ENCODE assay signal across 11 cellular contexts in the genomic region with DNA sequence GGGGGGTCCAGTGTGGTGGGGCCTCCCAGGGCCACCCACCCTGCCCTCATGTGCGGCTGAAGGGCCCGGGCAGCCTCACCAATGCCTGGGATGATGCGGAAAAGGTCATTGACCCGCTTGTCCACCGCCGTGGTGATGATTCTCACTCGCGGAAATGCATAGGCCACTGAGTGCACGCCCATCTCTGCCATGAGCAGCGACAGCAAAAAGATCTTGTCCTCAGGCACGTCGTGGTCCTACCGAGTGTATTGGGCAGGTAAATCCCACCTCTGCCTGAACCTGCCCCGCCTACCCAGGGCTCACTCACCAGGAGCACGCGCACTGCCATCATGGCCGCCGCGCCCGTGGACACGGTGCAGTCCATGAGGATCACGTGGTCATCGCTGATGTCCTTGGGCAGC. TPM values are rescaled to one million over a fixed set of nuclear protein-coding genes. Genes with fewer than 3 reads are reported as not detected.
DNase-seq lines count a peak whose midpoint lies in the region; ATAC-seq, FAIRE-seq and TF ChIP-seq lines count a peak whose summit lies in the region.
"Had no signal": no experiment of that assay in that cellular context is flagged by ENCODE, and none has a peak within 500 bp of the region (broad histone marks: within the 10 kb centered on the region; RNA-seq: fewer than 3 reads in every experiment).

No MANE protein-coding gene starts in this region.

- peak overlapping the region; percentile 20 for H3K27ac Mint-ChIP-seq in CD4-positive, alpha-beta T cell
- H3K27ac Mint-ChIP-seq in HFFc6 = no peak overlapping the region
- H3K27ac Mint-ChIP-seq: nephron; T-helper 1 cell treated with Interleukin-12 subunit alpha and Interleukin-12 subunit beta and Interleukin-4 antibody, amounts not matched to agents 30 μg/mL and 1 μg/mL, for 36 hours had no signal

- POLR2A ChIA-PET in CD4-positive, alpha-beta T cell (lab: Charles Lee) = interaction anchor here (1.2 kb wide), 1 partner anchor 16 kb away, joined by 8 read pairs; a partner anchor contains a TSS
- POLR2A ChIA-PET in GM12878 (lab: Charles Lee) = interaction anchor here (0.7 kb wide), 1 partner anchor 12 kb away, joined by 4 read pairs; no protein-coding TSS in a partner anchor

- H3K9me3 ChIP-seq in CD4-positive, alpha-beta T cell (ENCODE audit: control insufficient read depth, low read length) = no peaks in the 10 kb centered on the region
- no peaks in the 10 kb centered on the region; the same call in 2 of the 3 replicates for H3K9me3 ChIP-seq in GM12878 (replicated peaks; ENCODE audit: control insufficient read depth, insufficient read depth, low read length)
- H3K9me3 ChIP-seq: heart right ventricle had no signal

- intact Hi-C loops in CD4-positive, alpha-beta T cell (cut with DNase I, micrococcal nuclease) = no loop called here
- intact Hi-C loops in GM12878 (cut with micrococcal nuclease; ENCODE audit: unreplicated experiment) = no loop called here

- no peaks in the 10 kb centered on the region for H3K4me1 ChIP-seq in GM12878 (ENCODE audit: control insufficient read depth, insufficient read depth, low read length)

- no peak for TF ChIP-seq EP300 in GM12878 (IDR thresholded peaks at IDR 0.05; ENCODE audit: borderline replicate concordance in 1 of 2, control insufficient read depth in 1 of 2, low read depth in 2 of 2, low read length in 2 of 2)

- no peak overlapping the region for H3K4me3 ChIP-seq in GM12878
- H3K4me3 ChIP-seq: heart right ventricle had no signal

- CTCF ChIA-PET in CD4-positive, alpha-beta T cell (lab: Charles Lee) = no interaction called here
- CTCF ChIA-PET in GM12878 (lab: Yijun Ruan, JAX) = no interaction called here

- FAIRE-seq in GM12878 (lab: Jason Lieb, UNC) = no peak
- FAIRE-seq: RCC 7860 had no signal

- RAD21 ChIA-PET in GM12878 (lab: Charles Lee; ENCODE audit: unreplicated experiment) = no interaction called here

- WGBS in GM12878 (ENCODE audit: insufficient coverage, insufficient replicate concordance, low lambda C conversion rate, missing lambda C conversion rate) = 98% methylated on average over 23 of the region's 23 CpGs

- H2AFZ ChIP-seq in GM12878 (ENCODE audit: control insufficient read depth, low read depth, low read length) = no peak overlapping the region

- SMC1A ChIA-PET in GM12878 (lab: Charles Lee; ENCODE audit: uncharacterized antibody, unreplicated experiment) = no interaction called here

- H3K9me3 Mint-ChIP-seq in CD4-positive, alpha-beta T cell = no peaks in the 10 kb centered on the region
- H3K9me3 Mint-ChIP-seq in HFFc6 = no peaks in the 10 kb centered on the region
- H3K9me3 Mint-ChIP-seq: nephron; T-helper 1 cell treated with Interleukin-12 subunit alpha and Interleukin-12 subunit beta and Interleukin-4 antibody, amounts not matched to agents 30 μg/mL and 1 μg/mL, for 36 hours had no signal

- H3K9ac ChIP-seq in GM12878 (ENCODE audit: control insufficient read depth, insufficient read depth, low read length) = no peak overlapping the region

- in situ Hi-C loops in GM12878 (cut with MboI) = no loop called here

- no peak for TF ChIP-seq CTCF in CD4-positive, alpha-beta T cell (IDR thresholded peaks at IDR 0.05)
- TF ChIP-seq CTCF in GM12878 (IDR thresholded peaks at IDR 0.05 in 2 of 3, conservative IDR thresholded peaks at IDR 0.05 in 1 of 3; ENCODE audit: control insufficient read depth in 2 of 3, extremely low read depth in 1 of 3, insufficient read depth in 1 of 3, low read depth in 3 of 3, low read length in 3 of 3) = no peak
- no peak for TF ChIP-seq CTCF in HFFc6 (IDR thresholded peaks at IDR 0.05)

- BruUV-seq in GM12878 (replicated peaks; lab: Mats Ljungman, UMichigan) = TSS peak; percentile 76

- ATAC-seq in CD4-positive, alpha-beta T cell (ENCODE audit: poor library complexity) = no peak
- ATAC-seq in GM12878 = no peak
- ATAC-seq in GM18498 (IDR thresholded peaks at IDR 0.05; ENCODE audit: unreplicated experiment) = no peak

- no peaks in the 10 kb centered on the region for H3K27me3 Mint-ChIP-seq in CD4-positive, alpha-beta T cell
- peaks cover 4% of the 10 kb centered on the region for H3K27me3 Mint-ChIP-seq in HFFc6 (ENCODE audit: insufficient read depth)

- peaks cover 10 to 46% of the 10 kb centered on the region in 2 experiments; a peak in 3 of 4 replicates for H3K36me3 ChIP-seq in GM12878 (ENCODE audit: control insufficient read depth in 2 of 2, insufficient read depth in 2 of 2, low read length in 1 of 2)

- H3K27me3 ChIP-seq in CD4-positive, alpha-beta T cell (ENCODE audit: control insufficient read depth, insufficient read depth, low read length) = no peaks in the 10 kb centered on the region
- H3K27me3 ChIP-seq in GM12878 (replicated peaks in 1 of 2; ENCODE audit: control insufficient read depth in 2 of 2, insufficient read depth in 2 of 2, low read length in 1 of 2) = no peaks in the 10 kb centered on the region
- H3K27me3 ChIP-seq: heart right ventricle had no signal

- no peak overlapping the region for H3K4me2 ChIP-seq in GM12878 (ENCODE audit: control insufficient read depth, insufficient read depth)

- H3K36me3 Mint-ChIP-seq in CD4-positive, alpha-beta T cell (ENCODE audit: low read depth) = peaks cover 50% of the 10 kb centered on the region
- peaks cover 17% of the 10 kb centered on the region for H3K36me3 Mint-ChIP-seq in HFFc6 (ENCODE audit: low read depth)

- H3K4me3 Mint-ChIP-seq in CD4-positive, alpha-beta T cell = no peak overlapping the region
- no peak overlapping the region for H3K4me3 Mint-ChIP-seq in HFFc6
- H3K4me3 Mint-ChIP-seq: nephron; T-helper 1 cell treated with Interleukin-12 subunit alpha and Interleukin-12 subunit beta and Interleukin-4 antibody, amounts not matched to agents 30 μg/mL and 1 μg/mL, for 36 hours had no signal

- no peak for DNase-seq in CD4-positive, alpha-beta T cell
- DNase-seq in GM12878 (ENCODE audit: low read depth, low spot score) (no peak), HFFc6 (no peak)
- DNase-seq: activated T-cell treated with anti-CD3 and anti-CD28 coated beads for 4 hours, NCI-H1694 treated with DMSO at 0.1 percent for 48 hours, NCI-H524 had no signal

- peak; percentile 28; the same call in 1 of the 2 replicates for TF ChIP-seq POLR2A in GM12878 (IDR thresholded peaks at IDR 0.05; ENCODE audit: low read depth, low read length)

- H4K20me1 ChIP-seq in GM12878 (ENCODE audit: control insufficient read depth, insufficient read depth) = no peaks in the 10 kb centered on the region

- H3K79me2 ChIP-seq in GM12878 (ENCODE audit: control insufficient read depth, insufficient read depth, low read length) = no peaks in the 10 kb centered on the region

- H3K27ac ChIP-seq in CD4-positive, alpha-beta T cell (ENCODE audit: low read depth, low read length) = no peak overlapping the region
- no peak overlapping the region for H3K27ac ChIP-seq in GM12878 (ENCODE audit: control insufficient read depth, insufficient read depth)
- H3K27ac ChIP-seq: heart right ventricle had no signal

- peaks cover 28% of the 10 kb centered on the region for H3K4me1 Mint-ChIP-seq in CD4-positive, alpha-beta T cell (ENCODE audit: low read depth)
- no peaks in the 10 kb centered on the region for H3K4me1 Mint-ChIP-seq in HFFc6 (ENCODE audit: low read depth)
- H3K4me1 Mint-ChIP-seq: nephron had no signal

- TF ChIP-seq RAD21 in GM12878 (IDR thresholded peaks at IDR 0.05; ENCODE audit: insufficient read depth, low read depth, low read length) = no peak

RNA-seq across cellular contexts. Expression of a gene that starts 16.1 kb away (rescaled TPM):
- 10 to 100 TPM; 41.3 to 46.1 TPM for total RNA-seq in CD4-positive, alpha-beta T cell
- 58.9 and 62.6 TPM in 2 replicates for total RNA-seq in GM12878 (2013; cell fraction: nucleolus; rRNA removed)
- total RNA-seq in GM12878 (2014; rRNA removed) = 17.5 and 23.6 TPM in 2 replicates
- 11.0 and 13.2 TPM in 2 replicates for total RNA-seq in GM12878 (2014; rRNA removed; fragmentation: Illumina TruSeq; extraction: Trizol)
- total RNA-seq in GM12878 (2021) = 30.0 and 36.3 TPM in 2 replicates
- polyA plus RNA-seq in GM12878 (2011; ENCODE audit: low read depth) = 10.2 TPM
- polyA plus RNA-seq in GM12878 (2011; rRNA removed) = 10.9 and 26.0 TPM in 2 replicates
- 34.7 and 54.2 TPM in 2 replicates for polyA plus RNA-seq in GM12878 (2011; cell fraction: cytosol; rRNA removed)
- 190 and 213 TPM in 2 replicates for polyA plus RNA-seq in GM12878 (2011; cell fraction: nucleus; rRNA removed)
- 22.7 and 27.4 TPM in 2 replicates for polyA plus RNA-seq in GM12878 (2012)
- polyA plus RNA-seq in GM12878 (2014; fragmentation: Illumina TruSeq; extraction: Trizol) = 5.6 and 13.4 TPM in 2 replicates
- polyA plus RNA-seq in GM12878 (2014; fragmentation: Nextera tagmentation; extraction: Ambion mirVana) = 1 to 10 TPM; 2.4 to 7.9 TPM
- polyA plus RNA-seq in GM12878 (2014; rRNA removed) = 34.4 and 42.5 TPM in 2 replicates
- polyA plus RNA-seq in GM12878 (2016; fragmentation: Nextera tagmentation; extraction: Ambion mirVana) = 10 to 100 TPM; 27.9 to 30.8 TPM
- polyA minus RNA-seq in GM12878 (2011; rRNA and poly(A)+ RNA removed) = 21.1 and 31.2 TPM in 2 replicates
- polyA minus RNA-seq in GM12878 (2011; cell fraction: cytosol; rRNA and poly(A)+ RNA removed) = 9.9 and 11.3 TPM in 2 replicates
- polyA minus RNA-seq in GM12878 (2011; cell fraction: nucleus; rRNA and poly(A)+ RNA removed) = 26.1 and 40.2 TPM in 2 replicates
- 10 to 100 TPM; 17.2 to 21.7 (median 19.4) TPM for total RNA-seq in HFFc6 (2021; fragmentation: NEBNext Ultra II Directional; extraction: Animal tissue kit (Norgen Biotek cat#: 25700))

RNA-seq across cellular contexts. Expression of a gene that starts 29.7 kb away (rescaled TPM):
- 10 to 100 TPM; 22.0 to 23.3 TPM for total RNA-seq in CD4-positive, alpha-beta T cell
- 16.9 and 19.5 TPM in 2 replicates for total RNA-seq in GM12878 (2013; cell fraction: nucleolus; rRNA removed)
- total RNA-seq in GM12878 (2014; rRNA removed) (11.2 and 12.1 TPM in 2 replicates), GM12878 (2014; rRNA removed; fragmentation: Illumina TruSeq; extraction: Trizol) (5.2 and 5.6 TPM in 2 replicates), GM12878 (2021) (21.2 and 23.9 TPM in 2 replicates)
- polyA plus RNA-seq in GM12878 (2011; ENCODE audit: low read depth) = 4.3 TPM
- polyA plus RNA-seq in GM12878 (2011; rRNA removed) (1.8 and 2.8 TPM in 2 replicates), GM12878 (2014; fragmentation: Illumina TruSeq; extraction: Trizol) (2.0 and 5.1 TPM in 2 replicates), GM12878 (2014; fragmentation: Nextera tagmentation; extraction: Ambion mirVana) (under 1 TPM; 0.06 to 0.09 TPM), GM12878 (2014; rRNA removed) (12.2 and 15.2 TPM in 2 replicates), GM12878 (2016; fragmentation: Nextera tagmentation; extraction: Ambion mirVana) (1 to 10 TPM; 1.1 to 1.6 TPM)
- 4.7 and 6.6 TPM in 2 replicates for polyA plus RNA-seq in GM12878 (2011; cell fraction: cytosol; rRNA removed)
- 39.6 and 50.7 TPM in 2 replicates for polyA plus RNA-seq in GM12878 (2011; cell fraction: nucleus; rRNA removed)
- 11.0 and 14.2 TPM in 2 replicates for polyA plus RNA-seq in GM12878 (2012)
- 1.8 and 4.2 TPM in 2 replicates for polyA minus RNA-seq in GM12878 (2011; rRNA and poly(A)+ RNA removed)
- polyA minus RNA-seq in GM12878 (2011; cell fraction: cytosol; rRNA and poly(A)+ RNA removed) = 2.4 and 2.7 TPM in 2 replicates
- 4.0 and 6.9 TPM in 2 replicates for polyA minus RNA-seq in GM12878 (2011; cell fraction: nucleus; rRNA and poly(A)+ RNA removed)
- total RNA-seq in HFFc6 (2021; fragmentation: NEBNext Ultra II Directional; extraction: Animal tissue kit (Norgen Biotek cat#: 25700)) = 10 to 100 TPM; 20.7 to 26.1 (median 21.4) TPM

RNA-seq across cellular contexts. Expression of a gene that starts 39.4 kb away (rescaled TPM):
- total RNA-seq in CD4-positive, alpha-beta T cell = 10 to 100 TPM; 12.0 to 12.1 TPM
- 118 and 125 TPM in 2 replicates for total RNA-seq in GM12878 (2013; cell fraction: nucleolus; rRNA removed)
- total RNA-seq in GM12878 (2014; rRNA removed) (20.2 and 23.9 TPM in 2 replicates), GM12878 (2014; rRNA removed; fragmentation: Illumina TruSeq; extraction: Trizol) (7.3 and 9.1 TPM in 2 replicates), GM12878 (2021) (42.1 and 42.7 TPM in 2 replicates)
- 26.5 TPM for polyA plus RNA-seq in GM12878 (2011; ENCODE audit: low read depth)
- polyA plus RNA-seq in GM12878 (2011; rRNA removed) (14.1 and 28.4 TPM in 2 replicates), GM12878 (2014; fragmentation: Illumina TruSeq; extraction: Trizol) (4.7 and 16.3 TPM in 2 replicates), GM12878 (2014; fragmentation: Nextera tagmentation; extraction: Ambion mirVana) (1 to 10 TPM; 1.3 to 3.5 TPM), GM12878 (2014; rRNA removed) (51.4 and 52.0 TPM in 2 replicates), GM12878 (2016; fragmentation: Nextera tagmentation; extraction: Ambion mirVana) (10 to 100 TPM; 16.1 to 19.5 TPM)
- polyA plus RNA-seq in GM12878 (2011; cell fraction: cytosol; rRNA removed) = 45.8 and 64.7 TPM in 2 replicates
- 503 and 608 TPM in 2 replicates for polyA plus RNA-seq in GM12878 (2011; cell fraction: nucleus; rRNA removed)
- polyA plus RNA-seq in GM12878 (2012) = 51.9 and 72.0 TPM in 2 replicates
- polyA minus RNA-seq in GM12878 (2011; rRNA and poly(A)+ RNA removed) = 4.3 and 15.1 TPM in 2 replicates
- 12.4 and 12.9 TPM in 2 replicates for polyA minus RNA-seq in GM12878 (2011; cell fraction: cytosol; rRNA and poly(A)+ RNA removed)
- 18.6 and 20.6 TPM in 2 replicates for polyA minus RNA-seq in GM12878 (2011; cell fraction: nucleus; rRNA and poly(A)+ RNA removed)
- 1 to 10 TPM; 1.3 to 3.0 (median 2.1) TPM for total RNA-seq in HFFc6 (2021; fragmentation: NEBNext Ultra II Directional; extraction: Animal tissue kit (Norgen Biotek cat#: 25700))

RNA-seq across cellular contexts. Expression of a gene that starts 40.9 kb away (rescaled TPM):
- total RNA-seq in CD4-positive, alpha-beta T cell = 10 to 100 TPM; 50.6 to 51.3 TPM
- total RNA-seq in GM12878 (2013; cell fraction: nucleolus; rRNA removed) = 134 and 156 TPM in 2 replicates
- total RNA-seq in GM12878 (2014; rRNA removed) (57.6 and 62.5 TPM in 2 replicates), GM12878 (2014; rRNA removed; fragmentation: Illumina TruSeq; extraction: Trizol) (66.1 and 72.2 TPM in 2 replicates), GM12878 (2021) (100 and 102 TPM in 2 replicates)
- 52.6 TPM for polyA plus RNA-seq in GM12878 (2011; ENCODE audit: low read depth)
- polyA plus RNA-seq in GM12878 (2011; rRNA removed) (33.4 and 52.7 TPM in 2 replicates), GM12878 (2014; fragmentation: Illumina TruSeq; extraction: Trizol) (53.4 and 73.9 TPM in 2 replicates), GM12878 (2014; fragmentation: Nextera tagmentation; extraction: Ambion mirVana) (10 to 100 TPM in 1 of 2 experiments, 1 to 10 TPM in 1; 5.0 to 10.7 TPM), GM12878 (2014; rRNA removed) (70.4 and 71.9 TPM in 2 replicates), GM12878 (2016; fragmentation: Nextera tagmentation; extraction: Ambion mirVana) (100 to 1,000 TPM in 1 of 2 experiments, 10 to 100 TPM in 1; 97.9 to 102 TPM)
- polyA plus RNA-seq in GM12878 (2011; cell fraction: cytosol; rRNA removed) = 56.1 and 59.7 TPM in 2 replicates
- 68.3 and 113 TPM in 2 replicates for polyA plus RNA-seq in GM12878 (2011; cell fraction: nucleus; rRNA removed)
- polyA plus RNA-seq in GM12878 (2012) = 74.7 and 84.6 TPM in 2 replicates
- polyA minus RNA-seq in GM12878 (2011; rRNA and poly(A)+ RNA removed) = 56.6 and 60.4 TPM in 2 replicates
- polyA minus RNA-seq in GM12878 (2011; cell fraction: cytosol; rRNA and poly(A)+ RNA removed) = 25.3 and 31.2 TPM in 2 replicates
- polyA minus RNA-seq in GM12878 (2011; cell fraction: nucleus; rRNA and poly(A)+ RNA removed) = 22.7 and 36.7 TPM in 2 replicates
- total RNA-seq in HFFc6 (2021; fragmentation: NEBNext Ultra II Directional; extraction: Animal tissue kit (Norgen Biotek cat#: 25700)) = 10 to 100 TPM; 70.7 to 73.2 (median 72.9) TPM

RNA-seq across cellular contexts. Expression of a gene that starts 45.1 kb away (rescaled TPM):
- total RNA-seq in CD4-positive, alpha-beta T cell = 10 to 100 TPM; 21.4 to 22.5 TPM
- 32.0 and 39.1 TPM in 2 replicates for total RNA-seq in GM12878 (2013; cell fraction: nucleolus; rRNA removed)
- total RNA-seq in GM12878 (2014; rRNA removed) (33.7 and 36.0 TPM in 2 replicates), GM12878 (2014; rRNA removed; fragmentation: Illumina TruSeq; extraction: Trizol) (16.9 and 17.9 TPM in 2 replicates), GM12878 (2021) (34.6 and 36.8 TPM in 2 replicates)
- 10.2 TPM for polyA plus RNA-seq in GM12878 (2011; ENCODE audit: low read depth)
- polyA plus RNA-seq in GM12878 (2011; rRNA removed) (13.2 and 20.6 TPM in 2 replicates), GM12878 (2014; fragmentation: Illumina TruSeq; extraction: Trizol) (6.1 and 16.0 TPM in 2 replicates), GM12878 (2014; fragmentation: Nextera tagmentation; extraction: Ambion mirVana) (1 to 10 TPM in 1 of 2 experiments, under 1 TPM in 1; 0.69 to 1.6 TPM), GM12878 (2014; rRNA removed) (27.8 and 31.8 TPM in 2 replicates), GM12878 (2016; fragmentation: Nextera tagmentation; extraction: Ambion mirVana) (10 to 100 TPM; 11.7 to 16.0 TPM)
- 29.7 and 34.3 TPM in 2 replicates for polyA plus RNA-seq in GM12878 (2011; cell fraction: cytosol; rRNA removed)
- polyA plus RNA-seq in GM12878 (2011; cell fraction: nucleus; rRNA removed) = 34.3 and 39.2 TPM in 2 replicates
- polyA plus RNA-seq in GM12878 (2012) = 20.7 and 21.7 TPM in 2 replicates
- polyA minus RNA-seq in GM12878 (2011; rRNA and poly(A)+ RNA removed) = 22.3 and 37.0 TPM in 2 replicates
- 13.5 and 16.1 TPM in 2 replicates for polyA minus RNA-seq in GM12878 (2011; cell fraction: cytosol; rRNA and poly(A)+ RNA removed)
- 7.3 and 14.4 TPM in 2 replicates for polyA minus RNA-seq in GM12878 (2011; cell fraction: nucleus; rRNA and poly(A)+ RNA removed)
- total RNA-seq in HFFc6 (2021; fragmentation: NEBNext Ultra II Directional; extraction: Animal tissue kit (Norgen Biotek cat#: 25700)) = 10 to 100 TPM; 52.0 to 65.8 (median 56.2) TPM
